Comparison of ENCODE assay signal across 18 cellular contexts in the genomic region with DNA sequence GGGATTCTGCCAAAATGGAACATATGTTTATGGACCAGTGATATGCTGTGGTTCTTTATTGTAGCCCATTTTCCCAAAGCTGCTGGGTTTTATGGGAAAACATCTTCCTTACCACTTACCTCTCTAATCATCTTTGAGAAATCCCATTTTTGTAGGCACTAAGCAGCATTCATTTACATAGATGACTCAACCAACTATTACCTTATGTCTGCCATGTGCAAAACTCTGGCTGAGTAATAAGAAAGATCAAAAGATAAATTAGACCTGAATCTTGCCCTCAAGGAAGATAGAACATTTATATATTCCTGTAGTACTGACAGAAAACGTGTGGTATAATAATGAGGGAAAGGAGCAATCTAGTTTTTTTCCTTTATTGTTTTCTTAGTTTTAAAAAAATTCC. TPM values are rescaled to one million over a fixed set of nuclear protein-coding genes. Genes with fewer than 3 reads are reported as not detected.
"Had no signal": no experiment of that assay in that cellular context is flagged by ENCODE, and none has a peak within 500 bp of the region (broad histone marks: within the 10 kb centered on the region; RNA-seq: fewer than 3 reads in every experiment).

No MANE protein-coding gene starts in this region.

- H3K4me3 Mint-ChIP-seq: activated CD8-positive, alpha-beta T cell treated with anti-CD3 and anti-CD28 coated beads for 36 hours; activated naive CD8-positive, alpha-beta T cell treated with anti-CD3 and anti-CD28 coated beads, Interleukin-2, amount 10 ng/mL, durations not matched to agents 7 days and 5 days; effector memory CD8-positive, alpha-beta T cell; natural killer cell treated with Interleukin-12 subunit alpha and Interleukin-12 subunit beta and Interleukin-15 and Interleukin-18, amount 100 ng/mL, for 72 hours; stimulated activated memory B cell treated with anti-CD40 and anti-IgM and Interleukin-4, amounts not matched to agents 10 μg/mL and 1 μg/mL and 100 μg/mL, for 72 hours had no signal

- H3K27ac ChIP-seq: heart left ventricle, left ventricle myocardium inferior, right lobe of liver, transverse colon had no signal

- H3K27me3 Mint-ChIP-seq: activated CD8-positive, alpha-beta T cell treated with anti-CD3 and anti-CD28 coated beads for 36 hours; activated naive CD8-positive, alpha-beta T cell treated with anti-CD3 and anti-CD28 coated beads, Interleukin-2, amount 10 ng/mL, durations not matched to agents 7 days and 5 days; effector memory CD8-positive, alpha-beta T cell; natural killer cell treated with Interleukin-12 subunit alpha and Interleukin-12 subunit beta and Interleukin-15 and Interleukin-18, amount 100 ng/mL, for 72 hours; stimulated activated memory B cell treated with anti-CD40 and anti-IgM and Interleukin-4, amounts not matched to agents 10 μg/mL and 1 μg/mL and 100 μg/mL, for 72 hours had no signal

- H3K9me3 Mint-ChIP-seq: activated CD8-positive, alpha-beta T cell treated with anti-CD3 and anti-CD28 coated beads for 36 hours; activated naive CD8-positive, alpha-beta T cell treated with anti-CD3 and anti-CD28 coated beads, Interleukin-2, amount 10 ng/mL, durations not matched to agents 7 days and 5 days; effector memory CD8-positive, alpha-beta T cell; natural killer cell treated with Interleukin-12 subunit alpha and Interleukin-12 subunit beta and Interleukin-15 and Interleukin-18, amount 100 ng/mL, for 72 hours; stimulated activated memory B cell treated with anti-CD40 and anti-IgM and Interleukin-4, amounts not matched to agents 10 μg/mL and 1 μg/mL and 100 μg/mL, for 72 hours had no signal

- H3K9me3 ChIP-seq: heart left ventricle, left ventricle myocardium inferior, right lobe of liver, transverse colon had no signal

- H3K27me3 ChIP-seq: heart left ventricle, right lobe of liver, transverse colon had no signal

- H3K4me1 Mint-ChIP-seq: stimulated activated memory B cell treated with anti-CD40 and anti-IgM and Interleukin-4, amounts not matched to agents 10 μg/mL and 1 μg/mL and 100 μg/mL, for 72 hours had no signal

- ATAC-seq: activated CD8-positive, alpha-beta T cell treated with anti-CD3 and anti-CD28 coated beads for 36 hours; effector memory CD8-positive, alpha-beta T cell; heart left ventricle; natural killer cell treated with Interleukin-12 subunit alpha and Interleukin-12 subunit beta and Interleukin-15 and Interleukin-18, amount 100 ng/mL, for 72 hours; right lobe of liver; stimulated activated memory B cell treated with anti-CD40 and anti-IgM and Interleukin-4, amounts not matched to agents 10 μg/mL and 1 μg/mL and 100 μg/mL, for 72 hours had no signal

- H3K36me3 Mint-ChIP-seq: natural killer cell treated with Interleukin-12 subunit alpha and Interleukin-12 subunit beta and Interleukin-15 and Interleukin-18, amount 100 ng/mL, for 72 hours had no signal

- DNase-seq: activated CD8-positive, alpha-beta memory T cell treated with anti-CD3 and anti-CD28 coated beads, Interleukin-2, amount 50 U/mL, for 4 hours; activated CD8-positive, alpha-beta T cell treated with anti-CD3 and anti-CD28 coated beads for 36 hours; activated naive CD8-positive, alpha-beta T cell treated with anti-CD3 and anti-CD28 coated beads, Interleukin-2, amount 10 ng/mL, durations not matched to agents 7 days and 5 days; central memory CD4-positive, alpha-beta T cell; cortex of kidney; effector memory CD8-positive, alpha-beta T cell; heart left ventricle; left ventricle myocardium inferior; mesenchymal stem cell; occipital lobe; right lobe of liver; substantia nigra; T1000; transverse colon had no signal

- H3K36me3 ChIP-seq: heart left ventricle, left ventricle myocardium inferior, right lobe of liver, transverse colon had no signal

- H3K4me1 ChIP-seq: heart left ventricle, left ventricle myocardium inferior, right lobe of liver, transverse colon had no signal

- H3K27ac Mint-ChIP-seq: activated CD8-positive, alpha-beta T cell treated with anti-CD3 and anti-CD28 coated beads for 36 hours; activated naive CD8-positive, alpha-beta T cell treated with anti-CD3 and anti-CD28 coated beads, Interleukin-2, amount 10 ng/mL, durations not matched to agents 7 days and 5 days; effector memory CD8-positive, alpha-beta T cell; natural killer cell treated with Interleukin-12 subunit alpha and Interleukin-12 subunit beta and Interleukin-15 and Interleukin-18, amount 100 ng/mL, for 72 hours; progenitor cell of endocrine pancreas; stimulated activated memory B cell treated with anti-CD40 and anti-IgM and Interleukin-4, amounts not matched to agents 10 μg/mL and 1 μg/mL and 100 μg/mL, for 72 hours had no signal

- H3K4me3 ChIP-seq: heart left ventricle, left ventricle myocardium inferior, right lobe of liver, transverse colon had no signal

RNA-seq across cellular contexts. Expression of a gene that starts 34.8 kb away (rescaled TPM):
- total RNA-seq: activated CD8-positive, alpha-beta T cell treated with anti-CD3 and anti-CD28 coated beads for 36 hours; activated naive CD8-positive, alpha-beta T cell treated with anti-CD3 and anti-CD28 coated beads, Interleukin-2, amount 10 ng/mL, durations not matched to agents 7 days and 5 days; fibroblast of villous mesenchyme; natural killer cell treated with Interleukin-12 subunit alpha and Interleukin-12 subunit beta and Interleukin-15 and Interleukin-18, amount 100 ng/mL, for 72 hours; occipital lobe had no signal
